Comparison of ENCODE assay signal across 2 cellular contexts in the genomic region with DNA sequence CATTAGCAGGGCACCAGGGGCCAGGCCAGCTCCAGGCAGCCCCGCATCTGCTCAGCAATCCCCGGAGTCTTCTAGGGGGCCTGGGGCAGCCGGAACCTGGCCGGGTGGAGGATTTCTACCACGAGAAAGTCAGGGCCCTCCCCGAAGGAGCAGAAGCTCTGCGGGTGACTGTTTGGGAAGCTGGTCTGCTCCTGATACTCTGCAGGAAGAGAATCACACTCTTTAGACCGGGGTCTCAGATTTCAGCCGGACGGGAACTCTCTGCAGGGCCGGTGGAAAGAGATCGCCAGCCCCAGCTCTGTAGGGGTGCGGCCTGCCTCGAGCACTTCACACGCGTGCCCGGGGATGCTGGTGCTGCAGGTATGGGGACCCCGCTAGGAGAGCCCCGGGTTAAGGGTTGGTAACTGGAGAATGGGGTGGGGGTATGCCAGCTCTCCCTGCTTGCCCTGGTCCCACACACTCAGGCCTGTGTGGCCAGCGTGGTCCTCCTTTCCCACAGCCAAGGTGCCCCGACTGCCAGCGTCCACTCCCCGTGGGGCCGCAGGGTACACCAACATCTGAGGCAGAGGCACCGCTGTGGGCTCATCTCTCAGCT.
TF ChIP-seq lines count a peak whose summit lies in the region.

No MANE protein-coding gene starts in this region.

TF ChIP-seq in SK-N-SH, 30 proteins besides CTCF, POLR2A, EP300 and RAD21 (continued from another document):
- no peak for TF ChIP-seq ZBTB33 (IDR thresholded peaks at IDR 0.05; ENCODE audit: borderline replicate concordance, low read depth)
- TF ChIP-seq FOXM1 (IDR thresholded peaks at IDR 0.05; ENCODE audit: low read depth): no peak

TF ChIP-seq in SK-N-SH treated with all-trans-retinoic acid at 6 μM for 48 hours, 23 proteins besides CTCF, POLR2A, EP300 and RAD21 (continued from another document):
- TF ChIP-seq, protein P1, sequence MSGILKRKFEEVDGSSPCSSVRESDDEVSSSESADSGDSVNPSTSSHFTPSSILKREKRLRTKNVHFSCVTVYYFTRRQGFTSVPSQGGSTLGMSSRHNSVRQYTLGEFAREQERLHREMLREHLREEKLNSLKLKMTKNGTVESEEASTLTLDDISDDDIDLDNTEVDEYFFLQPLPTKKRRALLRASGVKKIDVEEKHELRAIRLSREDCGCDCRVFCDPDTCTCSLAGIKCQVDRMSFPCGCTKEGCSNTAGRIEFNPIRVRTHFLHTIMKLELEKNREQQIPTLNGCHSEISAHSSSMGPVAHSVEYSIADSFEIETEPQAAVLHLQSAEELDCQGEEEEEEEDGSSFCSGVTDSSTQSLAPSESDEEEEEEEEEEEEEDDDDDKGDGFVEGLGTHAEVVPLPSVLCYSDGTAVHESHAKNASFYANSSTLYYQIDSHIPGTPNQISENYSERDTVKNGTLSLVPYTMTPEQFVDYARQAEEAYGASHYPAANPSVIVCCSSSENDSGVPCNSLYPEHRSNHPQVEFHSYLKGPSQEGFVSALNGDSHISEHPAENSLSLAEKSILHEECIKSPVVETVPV (CRISPR knock-in tag; IDR thresholded peaks at IDR 0.05): no peak
- TF ChIP-seq, protein P2, sequence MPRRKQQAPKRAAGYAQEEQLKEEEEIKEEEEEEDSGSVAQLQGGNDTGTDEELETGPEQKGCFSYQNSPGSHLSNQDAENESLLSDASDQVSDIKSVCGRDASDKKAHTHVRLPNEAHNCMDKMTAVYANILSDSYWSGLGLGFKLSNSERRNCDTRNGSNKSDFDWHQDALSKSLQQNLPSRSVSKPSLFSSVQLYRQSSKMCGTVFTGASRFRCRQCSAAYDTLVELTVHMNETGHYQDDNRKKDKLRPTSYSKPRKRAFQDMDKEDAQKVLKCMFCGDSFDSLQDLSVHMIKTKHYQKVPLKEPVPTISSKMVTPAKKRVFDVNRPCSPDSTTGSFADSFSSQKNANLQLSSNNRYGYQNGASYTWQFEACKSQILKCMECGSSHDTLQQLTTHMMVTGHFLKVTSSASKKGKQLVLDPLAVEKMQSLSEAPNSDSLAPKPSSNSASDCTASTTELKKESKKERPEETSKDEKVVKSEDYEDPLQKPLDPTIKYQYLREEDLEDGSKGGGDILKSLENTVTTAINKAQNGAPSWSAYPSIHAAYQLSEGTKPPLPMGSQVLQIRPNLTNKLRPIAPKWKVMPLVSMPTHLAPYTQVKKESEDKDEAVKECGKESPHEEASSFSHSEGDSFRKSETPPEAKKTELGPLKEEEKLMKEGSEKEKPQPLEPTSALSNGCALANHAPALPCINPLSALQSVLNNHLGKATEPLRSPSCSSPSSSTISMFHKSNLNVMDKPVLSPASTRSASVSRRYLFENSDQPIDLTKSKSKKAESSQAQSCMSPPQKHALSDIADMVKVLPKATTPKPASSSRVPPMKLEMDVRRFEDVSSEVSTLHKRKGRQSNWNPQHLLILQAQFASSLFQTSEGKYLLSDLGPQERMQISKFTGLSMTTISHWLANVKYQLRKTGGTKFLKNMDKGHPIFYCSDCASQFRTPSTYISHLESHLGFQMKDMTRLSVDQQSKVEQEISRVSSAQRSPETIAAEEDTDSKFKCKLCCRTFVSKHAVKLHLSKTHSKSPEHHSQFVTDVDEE (CRISPR knock-in tag; IDR thresholded peaks at IDR 0.05): no peak
- no peak for TF ChIP-seq ZNF565 (CRISPR knock-in tag; conservative IDR thresholded peaks at IDR 0.05; ENCODE audit: low read depth)
- TF ChIP-seq PPARA (CRISPR knock-in tag; IDR thresholded peaks at IDR 0.05; ENCODE audit: borderline replicate concordance): no peak
- TF ChIP-seq SNAI2 (CRISPR knock-in tag; IDR thresholded peaks at IDR 0.05): no peak
- no peak for TF ChIP-seq POU6F1 (CRISPR knock-in tag; IDR thresholded peaks at IDR 0.05; ENCODE audit: borderline replicate concordance, low read depth)
- TF ChIP-seq OSR1 (CRISPR knock-in tag; IDR thresholded peaks at IDR 0.05): no peak
- no peak for TF ChIP-seq ZFP30 (CRISPR knock-in tag; IDR thresholded peaks at IDR 0.05)
- TF ChIP-seq TOX (CRISPR knock-in tag; IDR thresholded peaks at IDR 0.05; ENCODE audit: borderline replicate concordance): no peak
- TF ChIP-seq TCF4 (CRISPR knock-in tag; IDR thresholded peaks at IDR 0.05; ENCODE audit: borderline replicate concordance): no peak
- TF ChIP-seq ISL1 (CRISPR knock-in tag; IDR thresholded peaks at IDR 0.05): no peak
- TF ChIP-seq ZNF70 (CRISPR knock-in tag; IDR thresholded peaks at IDR 0.05): no peak
- no peak for TF ChIP-seq ZNF8 (CRISPR knock-in tag; IDR thresholded peaks at IDR 0.05)
- TF ChIP-seq ARNTL (CRISPR knock-in tag; IDR thresholded peaks at IDR 0.05; ENCODE audit: borderline replicate concordance, low read depth): no peak
- no peak for TF ChIP-seq ZC3H10 (CRISPR knock-in tag; IDR thresholded peaks at IDR 0.05)
- no peak for TF ChIP-seq GLIS3 (CRISPR knock-in tag; IDR thresholded peaks at IDR 0.05)
- no peak for TF ChIP-seq BACH2 (CRISPR knock-in tag; IDR thresholded peaks at IDR 0.05; ENCODE audit: borderline replicate concordance)
- no peak for TF ChIP-seq CSDC2 (CRISPR knock-in tag; IDR thresholded peaks at IDR 0.05)
